In genomic region chr2:240573516-240574385, GRCh38 we compare ENCODE assay signal across 24 cellular contexts. TPM values are rescaled to one million over a fixed set of nuclear protein-coding genes. Genes with fewer than 3 reads are reported as not detected.
DNase-seq lines count a peak whose midpoint lies in the region; ATAC-seq and TF ChIP-seq lines count a peak whose summit lies in the region.
"Had no signal": no experiment of that assay in that cellular context is flagged by ENCODE, and none has a peak within 500 bp of the region (broad histone marks: within the 10 kb centered on the region; RNA-seq: fewer than 3 reads in every experiment).

No MANE protein-coding gene starts in this region.

- no peak overlapping the region for H3K4me3 Mint-ChIP-seq in chondrocyte (ENCODE audit: unreplicated experiment)
- H3K4me3 Mint-ChIP-seq: activated CD4-positive, alpha-beta T cell treated with anti-CD3 and anti-CD28 coated beads for 36 hours; brain; CD4-positive, alpha-beta T cell; nephron progenitor cell; T-helper 17 cell had no signal

- peaks cover 8 to 64% (median 35%) of the 10 kb centered on the region in 4 donors for H3K36me3 ChIP-seq in sigmoid colon

- no peak for TF ChIP-seq EP300 in sigmoid colon (IDR thresholded peaks at IDR 0.05)

- no peaks in the 10 kb centered on the region for H3K9me3 Mint-ChIP-seq in chondrocyte (ENCODE audit: low read depth)
- H3K9me3 Mint-ChIP-seq: brain; CD4-positive, alpha-beta T cell; nephron progenitor cell had no signal

- intact Hi-C loops in right cardiac atrium (cut with DNase I): no loop called here
- intact Hi-C loops in sigmoid colon (cut with DNase I): no loop called here

- H3K27me3 ChIP-seq in right cardiac atrium (ENCODE audit: control insufficient read depth, insufficient read depth) (no peaks in the 10 kb centered on the region), sigmoid colon (no peaks in the 10 kb centered on the region)

- no peaks in the 10 kb centered on the region for H3K27me3 Mint-ChIP-seq in chondrocyte (ENCODE audit: low read depth)
- H3K27me3 Mint-ChIP-seq: activated CD4-positive, alpha-beta T cell treated with anti-CD3 and anti-CD28 coated beads for 36 hours; brain; CD4-positive, alpha-beta T cell; T-helper 17 cell had no signal

- peaks cover 4% of the 10 kb centered on the region for H3K4me1 ChIP-seq in right cardiac atrium (ENCODE audit: control insufficient read depth, insufficient read depth, low read length)
- peaks cover 0 to 26% (median 24%) of the 10 kb centered on the region in 4 donors for H3K4me1 ChIP-seq in sigmoid colon

- peaks cover 3% of the 10 kb centered on the region for H3K36me3 Mint-ChIP-seq in chondrocyte (ENCODE audit: low read depth)
- H3K36me3 Mint-ChIP-seq: brain had no signal

- no peak for ATAC-seq in right cardiac atrium
- no peak for ATAC-seq in GM19023 (IDR thresholded peaks at IDR 0.05; ENCODE audit: unreplicated experiment)
- ATAC-seq in HG03521 (IDR thresholded peaks at IDR 0.05; ENCODE audit: unreplicated experiment): no peak
- ATAC-seq: activated CD4-positive, alpha-beta T cell treated with anti-CD3 and anti-CD28 coated beads for 36 hours; left lobe of liver; T-helper 17 cell had no signal

- H3K9me3 ChIP-seq in right cardiac atrium (ENCODE audit: control insufficient read depth, low read length): no peaks in the 10 kb centered on the region
- no peaks in the 10 kb centered on the region for H3K9me3 ChIP-seq in sigmoid colon

- TF ChIP-seq CTCF in chondrocyte (IDR thresholded peaks at IDR 0.05): no peak
- TF ChIP-seq CTCF in sigmoid colon (IDR thresholded peaks at IDR 0.05): no peak

- DNase-seq in chondrocyte (ENCODE audit: low spot score) (peak; percentile 85), right cardiac atrium (peak; percentile 11 to 56 (median 44)), sigmoid colon (peak; percentile 59)
- DNase-seq: activated CD4-positive, alpha-beta T cell treated with anti-CD3 and anti-CD28 coated beads for 36 hours; activated naive CD4-positive, alpha-beta T cell; activated T-cell treated with anti-CD3 and anti-CD28 coated beads, Interleukin-2, amount 50 U/mL, for 48 hours; CD4-positive, alpha-beta T cell; effector memory CD4-positive, alpha-beta T cell; EL; foreskin fibroblast; Kasumi-1; midbrain; MV-4-11; NCI-H2171; NCI-H510A treated with DMSO at 0.1 percent for 48 hours; nephron progenitor cell; NK-92 treated with Interleukin-12 subunit alpha and Interleukin-12 subunit beta, amount 100 ng/mL, for 24 hours; T-helper 17 cell; trophoblast cell had no signal

- 87% methylated on average over 37 of the region's 37 CpGs for WGBS in right cardiac atrium
- 92 to 93% methylated on average over 37 of the region's 37 CpGs for WGBS in sigmoid colon, 2 donors

- no peak overlapping the region for H3K27ac Mint-ChIP-seq in chondrocyte (ENCODE audit: unreplicated experiment)
- H3K27ac Mint-ChIP-seq: activated CD4-positive, alpha-beta T cell treated with anti-CD3 and anti-CD28 coated beads for 36 hours; brain; CD4-positive, alpha-beta T cell; nephron progenitor cell; T-helper 17 cell had no signal

- no peak for TF ChIP-seq POLR2A in sigmoid colon (IDR thresholded peaks at IDR 0.05)

- peaks cover 20% of the 10 kb centered on the region for H3K4me1 Mint-ChIP-seq in chondrocyte (ENCODE audit: low read depth)

- H3K4me3 ChIP-seq in right cardiac atrium (ENCODE audit: low read length): no peak overlapping the region
- H3K4me3 ChIP-seq in sigmoid colon: no peak overlapping the region

- no peak overlapping the region for H3K27ac ChIP-seq in right cardiac atrium (ENCODE audit: low read length)
- H3K27ac ChIP-seq in sigmoid colon: no peak overlapping the region

RNA-seq across cellular contexts. Expression of gene RNPEPL1, which starts 5.5 kb away (rescaled TPM):
- total RNA-seq in chondrocyte (54.9 to 63.2 TPM (median 61.3 TPM) in 3 replicates), right cardiac atrium (10 to 100 TPM; 40.4 to 61.6 (median 58.0) TPM), sigmoid colon (10 to 100 TPM; 23.1 to 87.8 (median 28.4) TPM)
- polyA plus RNA-seq in right cardiac atrium (108 TPM), sigmoid colon (100 to 1,000 TPM in 2 of 3 donors, 10 to 100 TPM in 1; 64.3 to 136 (median 102) TPM)

RNA-seq across cellular contexts. Expression of gene CAPN10, which starts 12.8 kb away (rescaled TPM):
- total RNA-seq in chondrocyte: 22.0 to 29.4 TPM (median 22.7 TPM) in 3 replicates
- 10 to 100 TPM; 21.2 to 44.3 (median 36.2) TPM for total RNA-seq in right cardiac atrium
- polyA plus RNA-seq in right cardiac atrium: 40.1 TPM
- 10 to 100 TPM; 10.5 to 27.7 (median 16.3) TPM for total RNA-seq in sigmoid colon
- 10 to 100 TPM; 11.4 to 33.0 (median 16.4) TPM for polyA plus RNA-seq in sigmoid colon

RNA-seq across cellular contexts. Expression of gene DUSP28, which starts 13.6 kb away (rescaled TPM):
- total RNA-seq in chondrocyte: 3.4 to 4.7 TPM (median 3.7 TPM) in 3 replicates
- total RNA-seq in right cardiac atrium: 10 to 100 TPM in 3 of 4 donors, 1 to 10 TPM in 1; 9.6 to 14.9 (median 11.7) TPM
- polyA plus RNA-seq in right cardiac atrium: 10.9 TPM
- 10 to 100 TPM in 1 of 4 donors, 1 to 10 TPM in 3; 4.6 to 10.2 (median 7.6) TPM for total RNA-seq in sigmoid colon
- 1 to 10 TPM; 5.0 to 5.4 (median 5.1) TPM for polyA plus RNA-seq in sigmoid colon

RNA-seq across cellular contexts. Expression of gene ANKMY1, which starts 16.0 kb away (rescaled TPM):
- total RNA-seq in chondrocyte: 9.5 to 20.6 TPM (median 10.8 TPM) in 3 replicates
- 1 to 10 TPM; 7.3 to 8.0 (median 7.6) TPM for total RNA-seq in right cardiac atrium
- polyA plus RNA-seq in right cardiac atrium: 3.5 TPM
- total RNA-seq in sigmoid colon: 10 to 100 TPM in 2 of 4 donors, 1 to 10 TPM in 2; 6.7 to 14.0 (median 9.6) TPM
- polyA plus RNA-seq in sigmoid colon: 1 to 10 TPM; 3.6 to 9.4 (median 3.9) TPM

RNA-seq across cellular contexts. Expression of gene GPR35, which starts 51.5 kb away (rescaled TPM):
- total RNA-seq in chondrocyte (1.9 to 2.9 TPM (median 2.8 TPM) in 3 replicates), right cardiac atrium (1 to 10 TPM in 2 of 4 donors, under 1 TPM in 2; 0.53 to 1.4 (median 1.0) TPM), sigmoid colon (1 to 10 TPM; 1.3 to 7.8 (median 3.5) TPM)
- polyA plus RNA-seq in right cardiac atrium (0.84 TPM), sigmoid colon (10 to 100 TPM; 28.2 to 76.6 (median 33.0) TPM)
- total RNA-seq: SK-MEL-5 had no signal
